1 cellular context compared by ENCODE assay signal in genomic region chr1:153533689-153534201, GRCh38.
TF ChIP-seq lines count a peak whose summit lies in the region.

No MANE protein-coding gene starts in this region.

TF ChIP-seq in K562, 482 proteins besides CTCF, POLR2A, EP300 and RAD21 (continues in another document):
- TF ChIP-seq HNRNPH1 (optimal IDR thresholded peaks at IDR 0.05; ENCODE audit: low read depth, low read length) (no peak), AFF4 (CRISPR knock-in tag; IDR thresholded peaks at IDR 0.05) (no peak), MAFF (IDR thresholded peaks at IDR 0.05; ENCODE audit: low read length) (no peak), ESRRA (IDR thresholded peaks at IDR 0.05; ENCODE audit: borderline replicate concordance, low read depth) (no peak), ZNF584 (CRISPR knock-in tag; IDR thresholded peaks at IDR 0.05; ENCODE audit: low read depth) (no peak), KDM2B (CRISPR knock-in tag; IDR thresholded peaks at IDR 0.05) (no peak), ZNF561 (CRISPR knock-in tag; conservative IDR thresholded peaks at IDR 0.05) (no peak), ZBTB40 (IDR thresholded peaks at IDR 0.05) (no peak), ZBTB40 (CRISPR knock-in tag; IDR thresholded peaks at IDR 0.05) (no peak), C11orf30 (IDR thresholded peaks at IDR 0.05; ENCODE audit: low read depth) (no peak), ZNF830 (CRISPR knock-in tag; IDR thresholded peaks at IDR 0.05) (no peak), KHSRP (IDR thresholded peaks at IDR 0.05) (no peak), XRCC5 (IDR thresholded peaks at IDR 0.05; ENCODE audit: low read depth, low read length) (no peak), ZNF175 (CRISPR knock-in tag; IDR thresholded peaks at IDR 0.05; ENCODE audit: low read depth) (0 out of 2 replicates have a peak, but pooled peaks have one; percentile 40), NR1H2 (CRISPR knock-in tag; IDR thresholded peaks at IDR 0.05) (no peak), POLR2B (IDR thresholded peaks at IDR 0.05; ENCODE audit: low read depth, partially characterized antibody) (no peak), ZNF316 (IDR thresholded peaks at IDR 0.05) (no peak), ZNF146 (CRISPR knock-in tag; IDR thresholded peaks at IDR 0.05; ENCODE audit: unreplicated experiment) (no peak), DIDO1 (tag; IDR thresholded peaks at IDR 0.05; ENCODE audit: low read depth) (no peak), FOS (IDR thresholded peaks at IDR 0.05; ENCODE audit: extremely low read depth, insufficient read length) (peak; percentile 53), TCFL5 (CRISPR knock-in tag; conservative IDR thresholded peaks at IDR 0.05) (no peak), MLX (CRISPR knock-in tag; conservative IDR thresholded peaks at IDR 0.05) (no peak), WHSC1 (IDR thresholded peaks at IDR 0.05; ENCODE audit: low read length) (no peak), ZFX (CRISPR knock-in tag; IDR thresholded peaks at IDR 0.05) (peak; percentile 45; the same call in 1 of the 2 replicates), GTF2E2 (tag; IDR thresholded peaks at IDR 0.05) (no peak), MAX (CRISPR knock-in tag; IDR thresholded peaks at IDR 0.05) (0 out of 2 replicates have a peak, but pooled peaks have one; percentile 3), RBM25 (IDR thresholded peaks at IDR 0.05; ENCODE audit: low read depth, low read length, severe bottlenecking) (no peak), MLLT1 (IDR thresholded peaks at IDR 0.05) (no peak), TCF3 (CRISPR knock-in tag; IDR thresholded peaks at IDR 0.05) (no peak), BACH1 (tag; IDR thresholded peaks at IDR 0.05) (no peak), SMARCE1 (IDR thresholded peaks at IDR 0.05) (peak; percentile 50; the same call in 1 of the 2 replicates), RFX5 (IDR thresholded peaks at IDR 0.05; ENCODE audit: low read depth, low read length) (no peak), HMG20A (CRISPR knock-in tag; conservative IDR thresholded peaks at IDR 0.05) (no peak), BRF2 (IDR thresholded peaks at IDR 0.05; ENCODE audit: borderline replicate concordance, insufficient read depth, insufficient read length) (no peak), GATAD2B (IDR thresholded peaks at IDR 0.05; ENCODE audit: borderline replicate concordance) (no peak), CBX2 (IDR thresholded peaks at IDR 0.05; ENCODE audit: insufficient read depth, low read length, poor library complexity, severe bottlenecking) (no peak), HLTF (IDR thresholded peaks at IDR 0.05) (no peak), CREB1 (IDR thresholded peaks at IDR 0.05) (no peak), CREB1 (CRISPR knock-in tag; IDR thresholded peaks at IDR 0.05) (no peak), GABPA (tag; conservative IDR thresholded peaks at IDR 0.05; ENCODE audit: low read depth) (no peak), FIP1L1 (IDR thresholded peaks at IDR 0.05; ENCODE audit: low read depth, low read length, poor library complexity, severe bottlenecking) (no peak), DNMT1 (IDR thresholded peaks at IDR 0.05) (no peak), RBM34 (IDR thresholded peaks at IDR 0.05; ENCODE audit: borderline replicate concordance, insufficient read depth, low read length) (no peak), ZNF165 (CRISPR knock-in tag; IDR thresholded peaks at IDR 0.05; ENCODE audit: borderline replicate concordance) (no peak), YBX1 (IDR thresholded peaks at IDR 0.05) (no peak), DMBX1 (CRISPR knock-in tag; IDR thresholded peaks at IDR 0.05; ENCODE audit: borderline replicate concordance) (no peak)
- TF ChIP-seq, protein P1, sequence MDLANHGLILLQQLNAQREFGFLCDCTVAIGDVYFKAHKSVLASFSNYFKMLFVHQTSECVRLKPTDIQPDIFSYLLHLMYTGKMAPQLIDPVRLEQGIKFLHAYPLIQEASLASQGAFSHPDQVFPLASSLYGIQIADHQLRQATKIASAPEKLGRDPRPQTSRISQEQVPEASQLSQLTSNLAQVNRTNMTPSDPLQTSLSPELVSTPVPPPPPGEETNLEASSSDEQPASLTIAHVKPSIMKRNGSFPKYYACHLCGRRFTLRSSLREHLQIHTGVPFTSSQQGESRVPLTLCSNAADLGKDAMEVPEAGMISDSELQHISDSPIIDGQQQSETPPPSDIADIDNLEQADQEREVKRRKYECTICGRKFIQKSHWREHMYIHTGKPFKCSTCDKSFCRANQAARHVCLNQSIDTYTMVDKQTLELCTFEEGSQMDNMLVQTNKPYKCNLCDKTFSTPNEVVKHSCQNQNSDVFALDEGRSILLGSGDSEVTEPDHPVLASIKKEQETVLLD (IDR thresholded peaks at IDR 0.05): no peak
- TF ChIP-seq, protein P2, sequence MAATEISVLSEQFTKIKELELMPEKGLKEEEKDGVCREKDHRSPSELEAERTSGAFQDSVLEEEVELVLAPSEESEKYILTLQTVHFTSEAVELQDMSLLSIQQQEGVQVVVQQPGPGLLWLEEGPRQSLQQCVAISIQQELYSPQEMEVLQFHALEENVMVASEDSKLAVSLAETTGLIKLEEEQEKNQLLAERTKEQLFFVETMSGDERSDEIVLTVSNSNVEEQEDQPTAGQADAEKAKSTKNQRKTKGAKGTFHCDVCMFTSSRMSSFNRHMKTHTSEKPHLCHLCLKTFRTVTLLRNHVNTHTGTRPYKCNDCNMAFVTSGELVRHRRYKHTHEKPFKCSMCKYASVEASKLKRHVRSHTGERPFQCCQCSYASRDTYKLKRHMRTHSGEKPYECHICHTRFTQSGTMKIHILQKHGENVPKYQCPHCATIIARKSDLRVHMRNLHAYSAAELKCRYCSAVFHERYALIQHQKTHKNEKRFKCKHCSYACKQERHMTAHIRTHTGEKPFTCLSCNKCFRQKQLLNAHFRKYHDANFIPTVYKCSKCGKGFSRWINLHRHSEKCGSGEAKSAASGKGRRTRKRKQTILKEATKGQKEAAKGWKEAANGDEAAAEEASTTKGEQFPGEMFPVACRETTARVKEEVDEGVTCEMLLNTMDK (IDR thresholded peaks at IDR 0.05; ENCODE audit: borderline replicate concordance, insufficient read depth, low read depth, low read length, poor library complexity, severe bottlenecking): no peak
